17 cellular contexts compared by ENCODE assay signal in genomic region chr10:101222247-101222531, GRCh38. TPM values are rescaled to one million over a fixed set of nuclear protein-coding genes. Genes with fewer than 3 reads are reported as not detected.
DNase-seq lines count a peak whose midpoint lies in the region; ATAC-seq and TF ChIP-seq lines count a peak whose summit lies in the region.
"Had no signal": no experiment of that assay in that cellular context is flagged by ENCODE, and none has a peak within 500 bp of the region (broad histone marks: within the 10 kb centered on the region; RNA-seq: fewer than 3 reads in every experiment).

No MANE protein-coding gene starts in this region.

- intact Hi-C loops in activated naive CD4-positive, alpha-beta T cell treated with anti-CD3 and anti-CD28 coated beads for 36 hours (cut with micrococcal nuclease) = loop anchor here (10.0 kb wide), 2 partner anchors 477 to 567 kb away; partner anchors contain the start of gene PAX2
- intact Hi-C loops in lower lobe of right lung (cut with DNase I) (no loop called here), thyroid gland (cut with DNase I) (no loop called here)

- DNase-seq in activated naive CD4-positive, alpha-beta T cell treated with anti-CD3 and anti-CD28 coated beads for 36 hours = no peak
- no peak for DNase-seq in activated naive CD4-positive, alpha-beta T cell treated with anti-CD3 and anti-CD28 coated beads, Interleukin-2, amount 50 U/mL, for 16 hours
- DNase-seq in lower lobe of right lung (no peak), thoracic aorta (ENCODE audit: low spot score) (no peak), H7 (no peak), thyroid gland (no peak)
- DNase-seq: DND-41, GDM1, MG63, NCI-H1092 treated with DMSO at 0.1 percent for 48 hours, NCI-H446, PC-3 had no signal

- H3K4me3 Mint-ChIP-seq in activated naive CD4-positive, alpha-beta T cell treated with anti-CD3 and anti-CD28 coated beads for 36 hours = peak overlapping the region; percentile 18
- peak overlapping the region; percentile 37 for H3K4me3 Mint-ChIP-seq in activated T-helper 17 cell treated with anti-CD3 and anti-CD28 coated beads, Interleukin-2, amount 50 U/mL, for 72 hours

- H3K27me3 ChIP-seq in lower lobe of right lung (ENCODE audit: low read depth) = peaks cover 100% of the 10 kb centered on the region
- peaks cover 44% of the 10 kb centered on the region for H3K27me3 ChIP-seq in thoracic aorta (replicated peaks; ENCODE audit: insufficient read depth)
- H3K27me3 ChIP-seq in H7 (ENCODE audit: control insufficient read depth, insufficient read depth, low read length) = peaks cover 100% of the 10 kb centered on the region
- peaks cover 84% of the 10 kb centered on the region for H3K27me3 ChIP-seq in thyroid gland
- H3K27me3 ChIP-seq: MG63 had no signal

- no peak for TF ChIP-seq POLR2A in thyroid gland (IDR thresholded peaks at IDR 0.05)

- H3K27me3 Mint-ChIP-seq in activated naive CD4-positive, alpha-beta T cell treated with anti-CD3 and anti-CD28 coated beads for 36 hours (ENCODE audit: low read depth) = peaks cover 88% of the 10 kb centered on the region
- H3K27me3 Mint-ChIP-seq in activated T-helper 17 cell treated with anti-CD3 and anti-CD28 coated beads, Interleukin-2, amount 50 U/mL, for 72 hours = peaks cover 62% of the 10 kb centered on the region

- TF ChIP-seq CTCF in lower lobe of right lung (IDR thresholded peaks at IDR 0.05) (no peak), thoracic aorta (IDR thresholded peaks at IDR 0.05) (no peak), thyroid gland (IDR thresholded peaks at IDR 0.05) (no peak)

- H3K9me3 Mint-ChIP-seq in activated naive CD4-positive, alpha-beta T cell treated with anti-CD3 and anti-CD28 coated beads for 36 hours = no peaks in the 10 kb centered on the region
- no peaks in the 10 kb centered on the region for H3K9me3 Mint-ChIP-seq in activated T-helper 17 cell treated with anti-CD3 and anti-CD28 coated beads, Interleukin-2, amount 50 U/mL, for 72 hours

- CTCF ChIA-PET in activated naive CD4-positive, alpha-beta T cell treated with anti-CD3 and anti-CD28 coated beads for 36 hours (lab: Charles Lee) = interaction anchor here (1.2 kb wide), 1 partner anchor 60 kb away, joined by 4 read pairs; no protein-coding TSS in a partner anchor

- 4 to 6% methylated on average over 1 to 6 of the region's 6 CpGs for WGBS in thyroid gland, 2 donors

- H3K4me3 ChIP-seq in lower lobe of right lung = peak overlapping the region; percentile 49
- peak overlapping the region; percentile 69 for H3K4me3 ChIP-seq in thoracic aorta
- no peak overlapping the region for H3K4me3 ChIP-seq in H7 (ENCODE audit: insufficient read depth, low read depth, low read length)
- H3K4me3 ChIP-seq in thyroid gland (replicated peaks in 1 of 3) = no peak overlapping the region
- H3K4me3 ChIP-seq: MG63 had no signal

- H3K27ac ChIP-seq in lower lobe of right lung = no peak overlapping the region
- no peak overlapping the region for H3K27ac ChIP-seq in thoracic aorta
- no peak overlapping the region for H3K27ac ChIP-seq in thyroid gland
- H3K27ac ChIP-seq: GM23248, KMS-11 had no signal

- no peak overlapping the region for H3K27ac Mint-ChIP-seq in activated naive CD4-positive, alpha-beta T cell treated with anti-CD3 and anti-CD28 coated beads for 36 hours
- H3K27ac Mint-ChIP-seq in activated T-helper 17 cell treated with anti-CD3 and anti-CD28 coated beads, Interleukin-2, amount 50 U/mL, for 72 hours = no peak overlapping the region

- H3K36me3 Mint-ChIP-seq in activated naive CD4-positive, alpha-beta T cell treated with anti-CD3 and anti-CD28 coated beads for 36 hours (ENCODE audit: low read depth) = no peaks in the 10 kb centered on the region
- H3K36me3 Mint-ChIP-seq in activated T-helper 17 cell treated with anti-CD3 and anti-CD28 coated beads, Interleukin-2, amount 50 U/mL, for 72 hours (ENCODE audit: low read depth) = no peaks in the 10 kb centered on the region

- H3K9me3 ChIP-seq in lower lobe of right lung (no peaks in the 10 kb centered on the region), thoracic aorta (no peaks in the 10 kb centered on the region), thyroid gland (no peaks in the 10 kb centered on the region)
- H3K9me3 ChIP-seq: MG63 had no signal

- peaks cover 51% of the 10 kb centered on the region for H3K4me1 ChIP-seq in lower lobe of right lung
- peaks cover 38 to 59% of the 10 kb centered on the region in 2 donors for H3K4me1 ChIP-seq in thoracic aorta (ENCODE audit: control insufficient read depth in 1 of 2, low read depth in 2 of 2)
- peaks cover 20 to 53% of the 10 kb centered on the region in 2 donors for H3K4me1 ChIP-seq in thyroid gland

- peaks cover 41% of the 10 kb centered on the region for H3K4me1 Mint-ChIP-seq in activated naive CD4-positive, alpha-beta T cell treated with anti-CD3 and anti-CD28 coated beads for 36 hours (ENCODE audit: low read depth)
- peaks cover 19% of the 10 kb centered on the region for H3K4me1 Mint-ChIP-seq in activated T-helper 17 cell treated with anti-CD3 and anti-CD28 coated beads, Interleukin-2, amount 50 U/mL, for 72 hours

- no peaks in the 10 kb centered on the region for H3K36me3 ChIP-seq in lower lobe of right lung
- H3K36me3 ChIP-seq in thoracic aorta = no peaks in the 10 kb centered on the region
- H3K36me3 ChIP-seq in H7 (replicated peaks; ENCODE audit: control insufficient read depth, insufficient read depth, low read length) = no peaks in the 10 kb centered on the region
- H3K36me3 ChIP-seq in thyroid gland = no peaks in the 10 kb centered on the region
- H3K36me3 ChIP-seq: MG63 had no signal

- no peak for ATAC-seq in activated T-helper 17 cell treated with anti-CD3 and anti-CD28 coated beads, Interleukin-2, amount 50 U/mL, for 72 hours (replicated peaks)
- ATAC-seq in lower lobe of right lung = no peak
- ATAC-seq in thoracic aorta (ENCODE audit: insufficient number of reproducible peaks, low FRiP score, low read depth) = no peak
- ATAC-seq in HG03342 (IDR thresholded peaks at IDR 0.05; ENCODE audit: unreplicated experiment) = no peak

RNA-seq across cellular contexts. Expression of gene LBX1, which starts 7.1 kb away (rescaled TPM):
- total RNA-seq in activated naive CD4-positive, alpha-beta T cell treated with anti-CD3 and anti-CD28 coated beads for 36 hours = not detected
- total RNA-seq in activated T-helper 17 cell treated with anti-CD3 and anti-CD28 coated beads, Interleukin-2, amount 50 U/mL, for 72 hours = not detected
- total RNA-seq in lower lobe of right lung (not detected), thoracic aorta (not detected), thyroid gland (not detected)
- total RNA-seq in H7 (2014; rRNA removed; shearing (Covaris generic)) = not detected in 2 replicates
- total RNA-seq: A673, GM23248, PC-3 had no signal

Comparison
In these comparisons a context has a peak if more than half of its experiments do, and no peak if none do; other contexts are left out.
1. H3K4me3 ChIP-seq: peak in lower lobe of right lung (single experiment) and thoracic aorta (single experiment); none in H7 (single experiment) and thyroid gland (0 of 3).